ENCODE assay signal across 8 cellular contexts in genomic region chr11:1486054-1486825, GRCh38. TPM values are rescaled to one million over a fixed set of nuclear protein-coding genes. Genes with fewer than 3 reads are reported as not detected.
DNase-seq lines count a peak whose midpoint lies in the region; ATAC-seq and TF ChIP-seq lines count a peak whose summit lies in the region.

Gene MOB2 (minus strand): TSS chr11:1486779. CDS start chr11:1486556, 223 bp downstream.

- no peak for TF ChIP-seq CTCF in GM13976 (IDR thresholded peaks at IDR 0.05; ENCODE audit: borderline replicate concordance, control extremely low read depth, extremely low read depth, insufficient read depth, missing control alignments)
- TF ChIP-seq CTCF in right atrium auricular region (IDR thresholded peaks at IDR 0.05) = no peak

- H3K27ac ChIP-seq in right atrium auricular region = peak within 1 kb of the TSS; percentile 3 to 48

- no peak within 1 kb of the TSS for H3K27ac Mint-ChIP-seq in activated CD4-positive, alpha-beta memory T cell treated with anti-CD3 and anti-CD28 coated beads, Interleukin-2, amount 10 ng/mL, durations not matched to agents 7 days and 5 days

- CTCF ChIA-PET in activated CD4-positive, alpha-beta memory T cell treated with anti-CD3 and anti-CD28 coated beads, Interleukin-2, amount 10 ng/mL, durations not matched to agents 7 days and 5 days (lab: Charles Lee) = no interaction called here

- no peaks in the 10 kb centered on the region for H3K27me3 Mint-ChIP-seq in activated CD4-positive, alpha-beta memory T cell treated with anti-CD3 and anti-CD28 coated beads, Interleukin-2, amount 10 ng/mL, durations not matched to agents 7 days and 5 days

- peak within 1 kb of the TSS; percentile 9 to 33 for H3K4me3 ChIP-seq in right atrium auricular region

- in situ Hi-C loops in GM13976 (cut with MboI; ENCODE audit: low sequenced_read_pairs, unreplicated experiment) = no loop called here

- H3K4me1 ChIP-seq in right atrium auricular region = peaks cover 0 to 85% of the 10 kb centered on the region in 2 donors

- no peak for ATAC-seq in HG03354 (IDR thresholded peaks at IDR 0.05; ENCODE audit: poor library complexity, severe bottlenecking, unreplicated experiment)

- H3K9me3 ChIP-seq in right atrium auricular region = no peaks in the 10 kb centered on the region

- no peaks in the 10 kb centered on the region for H3K9me3 Mint-ChIP-seq in activated CD4-positive, alpha-beta memory T cell treated with anti-CD3 and anti-CD28 coated beads, Interleukin-2, amount 10 ng/mL, durations not matched to agents 7 days and 5 days

- no peaks in the 10 kb centered on the region for H3K36me3 ChIP-seq in right atrium auricular region

- H3K36me3 Mint-ChIP-seq in activated CD4-positive, alpha-beta memory T cell treated with anti-CD3 and anti-CD28 coated beads, Interleukin-2, amount 10 ng/mL, durations not matched to agents 7 days and 5 days (ENCODE audit: low read depth) = no peaks in the 10 kb centered on the region

- DNase-seq in GM13976 (ENCODE audit: low spot score) (peak; percentile 70), right atrium auricular region (ENCODE audit: low spot score) (no peak), retina (peak; percentile 49), D341Med (ENCODE audit: low spot score) (no peak), pons (ENCODE audit: low spot score) (no peak), UCSD-AML1 (lab: John Stamatoyannopoulos, UW; ENCODE audit: unreplicated experiment) (no peak)
- no peak for DNase-seq in activated CD4-positive, alpha-beta memory T cell treated with anti-CD3 and anti-CD28 coated beads, Interleukin-2, amount 10 ng/mL, durations not matched to agents 7 days and 5 days

- no peak within 1 kb of the TSS for H3K4me3 Mint-ChIP-seq in activated CD4-positive, alpha-beta memory T cell treated with anti-CD3 and anti-CD28 coated beads, Interleukin-2, amount 10 ng/mL, durations not matched to agents 7 days and 5 days

- H3K4me1 Mint-ChIP-seq in activated CD4-positive, alpha-beta memory T cell treated with anti-CD3 and anti-CD28 coated beads, Interleukin-2, amount 10 ng/mL, durations not matched to agents 7 days and 5 days = peaks cover 10% of the 10 kb centered on the region

- POLR2A ChIA-PET in activated CD4-positive, alpha-beta memory T cell treated with anti-CD3 and anti-CD28 coated beads, Interleukin-2, amount 10 ng/mL, durations not matched to agents 7 days and 5 days (lab: Charles Lee) = no interaction called here

- no peaks in the 10 kb centered on the region for H3K27me3 ChIP-seq in right atrium auricular region

RNA-seq across cellular contexts. Expression of gene MOB2, which starts in this region (rescaled TPM):
- 10 to 100 TPM; 49.5 to 52.9 TPM for total RNA-seq in activated CD4-positive, alpha-beta memory T cell treated with anti-CD3 and anti-CD28 coated beads, Interleukin-2, amount 10 ng/mL, durations not matched to agents 7 days and 5 days
- 10 to 100 TPM; 22.0 to 27.9 TPM for total RNA-seq in right atrium auricular region

Comparison
In these comparisons a context has a peak if more than half of its experiments do, and no peak if none do; other contexts are left out.
1. DNase-seq: peak in GM13976 (single experiment) and retina (single experiment); none in activated CD4-positive, alpha-beta memory T cell treated with anti-CD3 and anti-CD28 coated beads, Interleukin-2, amount 10 ng/mL, durations not matched to agents 7 days and 5 days (single experiment), right atrium auricular region (single experiment), D341Med (single experiment), pons (single experiment) and UCSD-AML1 (single experiment).